Comparison of ENCODE assay signal across 36 cellular contexts in genomic region chr3:14558029-14558428, GRCh38. TPM values are rescaled to one million over a fixed set of nuclear protein-coding genes. Genes with fewer than 3 reads are reported as not detected.
"Had no signal": no experiment of that assay in that cellular context is flagged by ENCODE, and none has a peak within 500 bp of the region (broad histone marks: within the 10 kb centered on the region; RNA-seq: fewer than 3 reads in every experiment).

No MANE protein-coding gene starts in this region.

- H3K27ac Mint-ChIP-seq: activated B cell treated with CpG ODN at 0.5 μM for 24 hours; activated CD4-positive, alpha-beta memory T cell treated with anti-CD3 and anti-CD28 coated beads for 36 hours; activated CD4-positive, alpha-beta T cell treated with anti-CD3 and anti-CD28 coated beads, Interleukin-2, amount 10 ng/mL, durations not matched to agents 24 days and 14 days; activated CD8-positive, alpha-beta T cell treated with anti-CD3 and anti-CD28 coated beads for 36 hours; activated naive CD4-positive, alpha-beta T cell treated with anti-CD3 and anti-CD28 coated beads for 36 hours; activated naive CD4-positive, alpha-beta T cell treated with anti-CD3 and anti-CD28 coated beads, Interleukin-2, amount 50 U/mL, for 72 hours; activated naive CD8-positive, alpha-beta T cell treated with anti-CD3 and anti-CD28 coated beads for 36 hours; activated T-cell treated with anti-CD3 and anti-CD28 coated beads, Interleukin-2, amount 50 U/mL, for 72 hours; activated T-helper 1 cell treated with anti-CD3 and anti-CD28 coated beads, Interleukin-12 subunit alpha, Interleukin-12 subunit beta, Interleukin-2, Interleukin-4 antibody, amounts not matched to agents 30 ng/mL and 10 ng/mL and 1 ng/mL, durations not matched to agents 14 hours and 24 hours and 36 hours; activated T-helper 17 cell treated with anti-CD3 and anti-CD28 coated beads, Interleukin-2, amount 50 U/mL, for 72 hours; T-helper 1 cell treated with Interleukin-12 subunit alpha and Interleukin-12 subunit beta and Interleukin-4 antibody, amounts not matched to agents 30 μg/mL and 1 μg/mL, for 36 hours; T-helper 2 cell treated with Interferon-gamma antibody and Interleukin-4, amounts not matched to agents 5 μg/mL and 100 μg/mL, for 36 hours had no signal

- DNase-seq: activated B cell treated with CpG ODN at 0.5 μM for 24 hours; activated CD4-positive, alpha-beta memory T cell treated with anti-CD3 and anti-CD28 coated beads for 36 hours; activated CD4-positive, alpha-beta T cell treated with anti-CD3 and anti-CD28 coated beads for 4 hours; activated CD4-positive, alpha-beta T cell treated with anti-CD3 and anti-CD28 coated beads, Interleukin-2, amount 10 ng/mL, durations not matched to agents 24 days and 14 days; activated CD4-positive, alpha-beta T cell treated with anti-CD3 and anti-CD28 coated beads, Interleukin-2, amount 50 U/mL, for 1 hour; activated CD4-positive, alpha-beta T cell treated with anti-CD3 and anti-CD28 coated beads, Interleukin-2, amount 50 U/mL, for 4 hours; activated CD4-positive, CD25-positive, alpha-beta regulatory T cell treated with anti-CD3 and anti-CD28 coated beads, Interleukin-2, amount 50 U/mL, for 72 hours; activated CD8-positive, alpha-beta memory T cell treated with anti-CD3 and anti-CD28 coated beads, Interleukin-2, amount 50 U/mL, for 4 hours; activated effector memory CD4-positive, alpha-beta T cell treated with anti-CD3 and anti-CD28 coated beads, Interleukin-2, amount 50 U/mL, for 16 hours; activated gamma-delta T cell treated with Interleukin-2 at 50 U/mL for 16 hours; activated naive CD4-positive, alpha-beta T cell; activated naive CD4-positive, alpha-beta T cell treated with anti-CD3 and anti-CD28 coated beads for 36 hours; activated naive CD4-positive, alpha-beta T cell treated with anti-CD3 and anti-CD28 coated beads, Interleukin-2, amount 50 U/mL, for 16 hours; activated naive CD8-positive, alpha-beta T cell treated with anti-CD3 and anti-CD28 coated beads for 36 hours; activated T-cell treated with anti-CD3 and anti-CD28 coated beads for 4 hours; activated T-cell treated with anti-CD3 and anti-CD28 coated beads, Interleukin-2, amount 50 U/mL, for 1 hour; activated T-cell treated with anti-CD3 and anti-CD28 coated beads, Interleukin-2, amount 50 U/mL, for 4 hours; activated T-cell treated with anti-CD3 and anti-CD28 coated beads, Interleukin-2, amount 50 U/mL, for 72 hours; adrenal gland; amniotic stem cell; aorta; body of pancreas; brain microvascular endothelial cell; central memory CD4-positive, alpha-beta T cell; T-helper 9 cell had no signal

- H3K4me3 ChIP-seq: adrenal gland, body of pancreas, breast epithelium had no signal

- H3K4me1 Mint-ChIP-seq: activated B cell treated with CpG ODN at 0.5 μM for 24 hours; activated T-helper 17 cell treated with anti-CD3 and anti-CD28 coated beads, Interleukin-2, amount 50 U/mL, for 72 hours had no signal

- H3K4me1 ChIP-seq: body of pancreas, breast epithelium had no signal

- FAIRE-seq: astrocyte, TTC549 had no signal

- H3K9me3 ChIP-seq: adrenal gland, body of pancreas, breast epithelium had no signal

- H3K27ac ChIP-seq: adrenal gland, body of pancreas, brain microvascular endothelial cell, breast epithelium, VCaP had no signal

- H3K27me3 ChIP-seq: adrenal gland, body of pancreas had no signal

- H3K9me3 Mint-ChIP-seq: activated B cell treated with CpG ODN at 0.5 μM for 24 hours; activated CD4-positive, alpha-beta memory T cell treated with anti-CD3 and anti-CD28 coated beads for 36 hours; activated CD4-positive, alpha-beta T cell treated with anti-CD3 and anti-CD28 coated beads, Interleukin-2, amount 10 ng/mL, durations not matched to agents 24 days and 14 days; activated CD8-positive, alpha-beta T cell treated with anti-CD3 and anti-CD28 coated beads for 36 hours; activated naive CD4-positive, alpha-beta T cell treated with anti-CD3 and anti-CD28 coated beads for 36 hours; activated naive CD4-positive, alpha-beta T cell treated with anti-CD3 and anti-CD28 coated beads, Interleukin-2, amount 50 U/mL, for 72 hours; activated naive CD8-positive, alpha-beta T cell treated with anti-CD3 and anti-CD28 coated beads for 36 hours; activated T-cell treated with anti-CD3 and anti-CD28 coated beads, Interleukin-2, amount 50 U/mL, for 4 hours; activated T-cell treated with anti-CD3 and anti-CD28 coated beads, Interleukin-2, amount 50 U/mL, for 72 hours; activated T-helper 1 cell treated with anti-CD3 and anti-CD28 coated beads, Interleukin-12 subunit alpha, Interleukin-12 subunit beta, Interleukin-2, Interleukin-4 antibody, amounts not matched to agents 30 ng/mL and 10 ng/mL and 1 ng/mL, durations not matched to agents 14 hours and 24 hours and 36 hours; activated T-helper 17 cell treated with anti-CD3 and anti-CD28 coated beads, Interleukin-2, amount 50 U/mL, for 72 hours; T-helper 1 cell treated with Interleukin-12 subunit alpha and Interleukin-12 subunit beta and Interleukin-4 antibody, amounts not matched to agents 30 μg/mL and 1 μg/mL, for 36 hours; T-helper 2 cell treated with Interferon-gamma antibody and Interleukin-4, amounts not matched to agents 5 μg/mL and 100 μg/mL, for 36 hours had no signal

- ATAC-seq: activated naive CD4-positive, alpha-beta T cell treated with anti-CD3 and anti-CD28 coated beads, Interleukin-2, amount 50 U/mL, for 72 hours; activated T-cell treated with anti-CD3 and anti-CD28 coated beads, Interleukin-2, amount 50 U/mL, for 4 hours; activated T-helper 17 cell treated with anti-CD3 and anti-CD28 coated beads, Interleukin-2, amount 50 U/mL, for 72 hours; body of pancreas had no signal

- H3K4me3 Mint-ChIP-seq: activated B cell treated with CpG ODN at 0.5 μM for 24 hours; activated CD4-positive, alpha-beta memory T cell treated with anti-CD3 and anti-CD28 coated beads for 36 hours; activated CD4-positive, alpha-beta T cell treated with anti-CD3 and anti-CD28 coated beads, Interleukin-2, amount 10 ng/mL, durations not matched to agents 24 days and 14 days; activated CD8-positive, alpha-beta T cell treated with anti-CD3 and anti-CD28 coated beads for 36 hours; activated naive CD4-positive, alpha-beta T cell treated with anti-CD3 and anti-CD28 coated beads for 36 hours; activated naive CD8-positive, alpha-beta T cell treated with anti-CD3 and anti-CD28 coated beads for 36 hours; activated T-cell treated with anti-CD3 and anti-CD28 coated beads, Interleukin-2, amount 50 U/mL, for 4 hours; activated T-cell treated with anti-CD3 and anti-CD28 coated beads, Interleukin-2, amount 50 U/mL, for 72 hours; activated T-helper 1 cell treated with anti-CD3 and anti-CD28 coated beads, Interleukin-12 subunit alpha, Interleukin-12 subunit beta, Interleukin-2, Interleukin-4 antibody, amounts not matched to agents 30 ng/mL and 10 ng/mL and 1 ng/mL, durations not matched to agents 14 hours and 24 hours and 36 hours; activated T-helper 17 cell treated with anti-CD3 and anti-CD28 coated beads, Interleukin-2, amount 50 U/mL, for 72 hours; T-helper 1 cell treated with Interleukin-12 subunit alpha and Interleukin-12 subunit beta and Interleukin-4 antibody, amounts not matched to agents 30 μg/mL and 1 μg/mL, for 36 hours; T-helper 2 cell treated with Interferon-gamma antibody and Interleukin-4, amounts not matched to agents 5 μg/mL and 100 μg/mL, for 36 hours had no signal

- H3K36me3 Mint-ChIP-seq: activated CD4-positive, alpha-beta memory T cell treated with anti-CD3 and anti-CD28 coated beads for 36 hours; activated naive CD4-positive, alpha-beta T cell treated with anti-CD3 and anti-CD28 coated beads, Interleukin-2, amount 50 U/mL, for 72 hours; activated naive CD8-positive, alpha-beta T cell treated with anti-CD3 and anti-CD28 coated beads for 36 hours had no signal

- H3K36me3 ChIP-seq: adrenal gland, brain microvascular endothelial cell, breast epithelium had no signal

RNA-seq across cellular contexts. Expression of gene GRIP2, which starts 17.9 kb away (rescaled TPM):
- total RNA-seq: activated B cell treated with CpG ODN at 0.5 μM for 24 hours; activated CD4-positive, alpha-beta memory T cell treated with anti-CD3 and anti-CD28 coated beads for 36 hours; activated CD4-positive, alpha-beta T cell treated with anti-CD3 and anti-CD28 coated beads, Interleukin-2, amount 10 ng/mL, durations not matched to agents 24 days and 14 days; activated CD8-positive, alpha-beta memory T cell treated with anti-CD3 and anti-CD28 coated beads for 36 hours; activated CD8-positive, alpha-beta T cell treated with anti-CD3 and anti-CD28 coated beads for 36 hours; activated naive CD4-positive, alpha-beta T cell treated with anti-CD3 and anti-CD28 coated beads for 36 hours; activated naive CD4-positive, alpha-beta T cell treated with anti-CD3 and anti-CD28 coated beads, Interleukin-2, amount 50 U/mL, for 72 hours; activated naive CD8-positive, alpha-beta T cell treated with anti-CD3 and anti-CD28 coated beads for 36 hours; activated T-cell treated with anti-CD3 and anti-CD28 coated beads, Interleukin-2, amount 50 U/mL, for 4 hours; activated T-helper 1 cell treated with anti-CD3 and anti-CD28 coated beads, Interleukin-12 subunit alpha, Interleukin-12 subunit beta, Interleukin-2, Interleukin-4 antibody, amounts not matched to agents 30 ng/mL and 10 ng/mL and 1 ng/mL, durations not matched to agents 14 hours and 24 hours and 36 hours had no signal
